9 cellular contexts compared by ENCODE assay signal in genomic region chr19:19040417-19040816, GRCh38.
DNase-seq lines count a peak whose midpoint lies in the region; ATAC-seq and TF ChIP-seq lines count a peak whose summit lies in the region.
"Had no signal": no experiment of that assay in that cellular context is flagged by ENCODE, and none has a peak within 500 bp of the region (broad histone marks: within the 10 kb centered on the region; RNA-seq: fewer than 3 reads in every experiment).

No MANE protein-coding gene starts in this region.

- no peaks in the 10 kb centered on the region for H3K27me3 ChIP-seq in brain microvascular endothelial cell (replicated peaks)

- peaks cover 19% of the 10 kb centered on the region for H3K4me1 Mint-ChIP-seq in stimulated activated naive CD8-positive, alpha-beta T cell treated with anti-CD3 and anti-CD28 coated beads, Interleukin-15, amount 100 ng/mL, for 72 hours
- H3K4me1 Mint-ChIP-seq in memory B cell = peaks cover 10% of the 10 kb centered on the region

- H3K27ac Mint-ChIP-seq in stimulated activated naive CD8-positive, alpha-beta T cell treated with anti-CD3 and anti-CD28 coated beads, Interleukin-15, amount 100 ng/mL, for 72 hours = peak overlapping the region; percentile 54 to 64
- H3K27ac Mint-ChIP-seq in memory B cell = peak overlapping the region; percentile 87

- no peak for ATAC-seq in stimulated activated naive CD8-positive, alpha-beta T cell treated with anti-CD3 and anti-CD28 coated beads, Interleukin-15, amount 100 ng/mL, for 72 hours
- ATAC-seq in stimulated activated naive CD8-positive, alpha-beta T cell treated with anti-CD3 and anti-CD28 coated beads, Interleukin-15, Interleukin-2, amounts not matched to agents 100 U/mL and 50 U/mL, for 24 hours = no peak
- no peak for ATAC-seq in memory B cell (ENCODE audit: low read depth)
- no peak for ATAC-seq in GM21576 (IDR thresholded peaks at IDR 0.05; ENCODE audit: unreplicated experiment)
- no peak for ATAC-seq in HG03378 (IDR thresholded peaks at IDR 0.05; ENCODE audit: unreplicated experiment)
- no peak for ATAC-seq in HG03139 (IDR thresholded peaks at IDR 0.05; ENCODE audit: unreplicated experiment)

- TF ChIP-seq CTCF in brain microvascular endothelial cell (IDR thresholded peaks at IDR 0.05; ENCODE audit: low read depth, low read length, missing control alignments) = no peak

- H3K36me3 Mint-ChIP-seq in memory B cell = peaks cover 12% of the 10 kb centered on the region

- H3K27me3 Mint-ChIP-seq in stimulated activated naive CD8-positive, alpha-beta T cell treated with anti-CD3 and anti-CD28 coated beads, Interleukin-15, amount 100 ng/mL, for 72 hours = no peaks in the 10 kb centered on the region
- no peaks in the 10 kb centered on the region for H3K27me3 Mint-ChIP-seq in memory B cell

- no peak overlapping the region for H3K27ac ChIP-seq in brain microvascular endothelial cell

- H3K36me3 ChIP-seq in brain microvascular endothelial cell (replicated peaks) = peaks cover 21% of the 10 kb centered on the region

- no peak overlapping the region for H3K4me3 Mint-ChIP-seq in stimulated activated naive CD8-positive, alpha-beta T cell treated with anti-CD3 and anti-CD28 coated beads, Interleukin-15, amount 100 ng/mL, for 72 hours
- H3K4me3 Mint-ChIP-seq in memory B cell = no peak overlapping the region

- DNase-seq in stimulated activated naive CD8-positive, alpha-beta T cell treated with anti-CD3 and anti-CD28 coated beads, Interleukin-15, amount 100 ng/mL, for 72 hours = no peak
- DNase-seq in stimulated activated naive CD8-positive, alpha-beta T cell treated with anti-CD3 and anti-CD28 coated beads, Interleukin-15, Interleukin-2, amounts not matched to agents 100 U/mL and 50 U/mL, for 24 hours = no peak
- peak; percentile 68 for DNase-seq in brain microvascular endothelial cell
- no peak for DNase-seq in memory B cell (ENCODE audit: low spot score in 2 of 2)
- DNase-seq in NCI-H524 treated with DMSO at 0.1 percent for 48 hours (lab: John Stamatoyannopoulos, UW) = no peak
- DNase-seq: DND-41 had no signal

- H3K4me3 ChIP-seq in brain microvascular endothelial cell (ENCODE audit: low read depth, low read length) = no peak overlapping the region

- no peaks in the 10 kb centered on the region for H3K9me3 Mint-ChIP-seq in stimulated activated naive CD8-positive, alpha-beta T cell treated with anti-CD3 and anti-CD28 coated beads, Interleukin-15, amount 100 ng/mL, for 72 hours
- no peaks in the 10 kb centered on the region for H3K9me3 Mint-ChIP-seq in memory B cell

- in situ Hi-C loops in brain microvascular endothelial cell (cut with HindIII; ENCODE audit: low pct_ligation_motif_present, low sequenced_read_pairs) = no loop called here
